Comparison of ENCODE assay signal across 1 cellular context in the genomic region with DNA sequence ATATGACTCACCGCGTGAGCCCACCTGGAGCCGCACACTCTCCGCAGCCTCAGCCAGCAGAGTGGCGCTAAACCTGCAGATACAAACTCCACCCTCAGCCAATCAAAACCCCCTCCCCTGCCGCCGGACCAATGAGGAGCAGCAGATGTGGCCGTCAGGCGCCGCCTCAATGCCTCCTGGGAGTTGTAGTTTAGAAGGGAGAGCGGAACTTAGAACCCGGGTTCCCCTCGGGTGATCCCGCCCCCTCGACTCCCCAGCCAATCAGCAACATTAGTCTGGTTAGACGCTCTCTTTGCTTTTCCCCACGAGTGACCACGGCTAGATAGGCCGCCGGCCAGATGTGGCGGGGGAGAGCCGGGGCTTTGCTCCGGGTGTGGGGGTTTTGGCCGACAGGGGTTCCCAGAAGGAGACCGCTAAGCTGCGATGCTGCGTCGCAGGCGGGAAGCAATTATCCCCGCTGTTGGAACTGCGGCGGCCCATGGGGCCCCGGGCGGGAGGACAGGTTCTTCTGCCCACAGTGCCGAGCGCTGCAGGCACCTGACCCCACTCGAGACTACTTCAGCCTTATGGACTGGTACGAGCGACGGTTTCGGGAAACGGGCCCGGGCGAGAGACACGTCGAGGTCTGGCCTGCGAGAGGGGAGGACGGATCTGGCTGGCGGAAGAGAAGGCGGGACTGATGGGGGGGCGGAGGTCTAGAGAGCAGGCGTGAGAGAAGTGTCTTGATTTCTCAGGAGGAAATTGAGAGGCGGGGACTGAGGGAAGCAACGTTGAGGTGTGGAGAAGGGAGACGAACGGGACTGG.
TF ChIP-seq lines count a peak whose summit lies in the region.

A gene (minus strand): TSS at position 63 of the 804 bp plus-strand sequence. CDS start 7,099 bp downstream, outside the sequence.
A gene with protein sequence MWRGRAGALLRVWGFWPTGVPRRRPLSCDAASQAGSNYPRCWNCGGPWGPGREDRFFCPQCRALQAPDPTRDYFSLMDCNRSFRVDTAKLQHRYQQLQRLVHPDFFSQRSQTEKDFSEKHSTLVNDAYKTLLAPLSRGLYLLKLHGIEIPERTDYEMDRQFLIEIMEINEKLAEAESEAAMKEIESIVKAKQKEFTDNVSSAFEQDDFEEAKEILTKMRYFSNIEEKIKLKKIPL (plus strand): TSS at position 282 of the 804 bp plus-strand sequence. CDS start 57 bp downstream, at position 339.

TF ChIP-seq in HepG2, 621 proteins besides CTCF, POLR2A, EP300 and RAD21 (continued from another document and continues in another):
- no peak for TF ChIP-seq ZNF773 (CRISPR knock-in tag; IDR thresholded peaks at IDR 0.05; ENCODE audit: borderline replicate concordance)
- TF ChIP-seq, protein P1, sequence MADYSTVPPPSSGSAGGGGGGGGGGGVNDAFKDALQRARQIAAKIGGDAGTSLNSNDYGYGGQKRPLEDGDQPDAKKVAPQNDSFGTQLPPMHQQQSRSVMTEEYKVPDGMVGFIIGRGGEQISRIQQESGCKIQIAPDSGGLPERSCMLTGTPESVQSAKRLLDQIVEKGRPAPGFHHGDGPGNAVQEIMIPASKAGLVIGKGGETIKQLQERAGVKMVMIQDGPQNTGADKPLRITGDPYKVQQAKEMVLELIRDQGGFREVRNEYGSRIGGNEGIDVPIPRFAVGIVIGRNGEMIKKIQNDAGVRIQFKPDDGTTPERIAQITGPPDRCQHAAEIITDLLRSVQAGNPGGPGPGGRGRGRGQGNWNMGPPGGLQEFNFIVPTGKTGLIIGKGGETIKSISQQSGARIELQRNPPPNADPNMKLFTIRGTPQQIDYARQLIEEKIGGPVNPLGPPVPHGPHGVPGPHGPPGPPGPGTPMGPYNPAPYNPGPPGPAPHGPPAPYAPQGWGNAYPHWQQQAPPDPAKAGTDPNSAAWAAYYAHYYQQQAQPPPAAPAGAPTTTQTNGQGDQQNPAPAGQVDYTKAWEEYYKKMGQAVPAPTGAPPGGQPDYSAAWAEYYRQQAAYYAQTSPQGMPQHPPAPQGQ (CRISPR knock-in tag; IDR thresholded peaks at IDR 0.05; ENCODE audit: borderline replicate concordance) = no peak
- no peak for TF ChIP-seq ZKSCAN1 (IDR thresholded peaks at IDR 0.05; ENCODE audit: low read length)
- TF ChIP-seq ZNF816 (CRISPR knock-in tag; IDR thresholded peaks at IDR 0.05; ENCODE audit: borderline replicate concordance) = peak; percentile 24; the same call in 1 of the 2 replicates
- no peak for TF ChIP-seq ZNF282 (IDR thresholded peaks at IDR 0.05; ENCODE audit: partially characterized antibody)
- TF ChIP-seq, protein P2, sequence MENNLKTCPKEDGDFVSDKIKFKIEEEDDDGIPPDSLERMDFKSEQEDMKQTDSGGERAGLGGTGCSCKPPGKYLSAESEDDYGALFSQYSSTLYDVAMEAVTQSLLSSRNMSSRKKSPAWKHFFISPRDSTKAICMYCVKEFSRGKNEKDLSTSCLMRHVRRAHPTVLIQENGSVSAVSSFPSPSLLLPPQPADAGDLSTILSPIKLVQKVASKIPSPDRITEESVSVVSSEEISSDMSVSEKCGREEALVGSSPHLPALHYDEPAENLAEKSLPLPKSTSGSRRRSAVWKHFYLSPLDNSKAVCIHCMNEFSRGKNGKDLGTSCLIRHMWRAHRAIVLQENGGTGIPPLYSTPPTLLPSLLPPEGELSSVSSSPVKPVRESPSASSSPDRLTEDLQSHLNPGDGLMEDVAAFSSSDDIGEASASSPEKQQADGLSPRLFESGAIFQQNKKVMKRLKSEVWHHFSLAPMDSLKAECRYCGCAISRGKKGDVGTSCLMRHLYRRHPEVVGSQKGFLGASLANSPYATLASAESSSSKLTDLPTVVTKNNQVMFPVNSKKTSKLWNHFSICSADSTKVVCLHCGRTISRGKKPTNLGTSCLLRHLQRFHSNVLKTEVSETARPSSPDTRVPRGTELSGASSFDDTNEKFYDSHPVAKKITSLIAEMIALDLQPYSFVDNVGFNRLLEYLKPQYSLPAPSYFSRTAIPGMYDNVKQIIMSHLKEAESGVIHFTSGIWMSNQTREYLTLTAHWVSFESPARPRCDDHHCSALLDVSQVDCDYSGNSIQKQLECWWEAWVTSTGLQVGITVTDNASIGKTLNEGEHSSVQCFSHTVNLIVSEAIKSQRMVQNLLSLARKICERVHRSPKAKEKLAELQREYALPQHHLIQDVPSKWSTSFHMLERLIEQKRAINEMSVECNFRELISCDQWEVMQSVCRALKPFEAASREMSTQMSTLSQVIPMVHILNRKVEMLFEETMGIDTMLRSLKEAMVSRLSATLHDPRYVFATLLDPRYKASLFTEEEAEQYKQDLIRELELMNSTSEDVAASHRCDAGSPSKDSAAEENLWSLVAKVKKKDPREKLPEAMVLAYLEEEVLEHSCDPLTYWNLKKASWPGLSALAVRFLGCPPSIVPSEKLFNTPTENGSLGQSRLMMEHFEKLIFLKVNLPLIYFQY (CRISPR knock-in tag; IDR thresholded peaks at IDR 0.05; ENCODE audit: borderline replicate concordance) = no peak
- TF ChIP-seq, protein P3, sequence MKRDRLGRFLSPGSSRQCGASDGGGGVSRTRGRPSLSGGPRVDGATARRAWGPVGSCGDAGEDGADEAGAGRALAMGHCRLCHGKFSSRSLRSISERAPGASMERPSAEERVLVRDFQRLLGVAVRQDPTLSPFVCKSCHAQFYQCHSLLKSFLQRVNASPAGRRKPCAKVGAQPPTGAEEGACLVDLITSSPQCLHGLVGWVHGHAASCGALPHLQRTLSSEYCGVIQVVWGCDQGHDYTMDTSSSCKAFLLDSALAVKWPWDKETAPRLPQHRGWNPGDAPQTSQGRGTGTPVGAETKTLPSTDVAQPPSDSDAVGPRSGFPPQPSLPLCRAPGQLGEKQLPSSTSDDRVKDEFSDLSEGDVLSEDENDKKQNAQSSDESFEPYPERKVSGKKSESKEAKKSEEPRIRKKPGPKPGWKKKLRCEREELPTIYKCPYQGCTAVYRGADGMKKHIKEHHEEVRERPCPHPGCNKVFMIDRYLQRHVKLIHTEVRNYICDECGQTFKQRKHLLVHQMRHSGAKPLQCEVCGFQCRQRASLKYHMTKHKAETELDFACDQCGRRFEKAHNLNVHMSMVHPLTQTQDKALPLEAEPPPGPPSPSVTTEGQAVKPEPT (CRISPR knock-in tag; IDR thresholded peaks at IDR 0.05; ENCODE audit: low read depth) = peak; percentile 53; the same call in 1 of the 2 replicates
- no peak for TF ChIP-seq ZMYM2 (CRISPR knock-in tag; IDR thresholded peaks at IDR 0.05)
- TF ChIP-seq RFX1 (IDR thresholded peaks at IDR 0.05) = no peak
- no peak for TF ChIP-seq MEIS2 (CRISPR knock-in tag; IDR thresholded peaks at IDR 0.05)
- TF ChIP-seq ZNF775 (CRISPR knock-in tag; IDR thresholded peaks at IDR 0.05; ENCODE audit: borderline replicate concordance) = 0 out of 2 replicates have a peak, but pooled peaks have one; percentile 4
- peak; percentile 79 for TF ChIP-seq DMAP1 (CRISPR knock-in tag; IDR thresholded peaks at IDR 0.05)
- TF ChIP-seq HNF4A (CRISPR knock-in tag; IDR thresholded peaks at IDR 0.05) = no peak
- TF ChIP-seq, protein P4, sequence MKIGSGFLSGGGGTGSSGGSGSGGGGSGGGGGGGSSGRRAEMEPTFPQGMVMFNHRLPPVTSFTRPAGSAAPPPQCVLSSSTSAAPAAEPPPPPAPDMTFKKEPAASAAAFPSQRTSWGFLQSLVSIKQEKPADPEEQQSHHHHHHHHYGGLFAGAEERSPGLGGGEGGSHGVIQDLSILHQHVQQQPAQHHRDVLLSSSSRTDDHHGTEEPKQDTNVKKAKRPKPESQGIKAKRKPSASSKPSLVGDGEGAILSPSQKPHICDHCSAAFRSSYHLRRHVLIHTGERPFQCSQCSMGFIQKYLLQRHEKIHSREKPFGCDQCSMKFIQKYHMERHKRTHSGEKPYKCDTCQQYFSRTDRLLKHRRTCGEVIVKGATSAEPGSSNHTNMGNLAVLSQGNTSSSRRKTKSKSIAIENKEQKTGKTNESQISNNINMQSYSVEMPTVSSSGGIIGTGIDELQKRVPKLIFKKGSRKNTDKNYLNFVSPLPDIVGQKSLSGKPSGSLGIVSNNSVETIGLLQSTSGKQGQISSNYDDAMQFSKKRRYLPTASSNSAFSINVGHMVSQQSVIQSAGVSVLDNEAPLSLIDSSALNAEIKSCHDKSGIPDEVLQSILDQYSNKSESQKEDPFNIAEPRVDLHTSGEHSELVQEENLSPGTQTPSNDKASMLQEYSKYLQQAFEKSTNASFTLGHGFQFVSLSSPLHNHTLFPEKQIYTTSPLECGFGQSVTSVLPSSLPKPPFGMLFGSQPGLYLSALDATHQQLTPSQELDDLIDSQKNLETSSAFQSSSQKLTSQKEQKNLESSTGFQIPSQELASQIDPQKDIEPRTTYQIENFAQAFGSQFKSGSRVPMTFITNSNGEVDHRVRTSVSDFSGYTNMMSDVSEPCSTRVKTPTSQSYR (CRISPR knock-in tag; IDR thresholded peaks at IDR 0.05; ENCODE audit: borderline replicate concordance) = no peak
- TF ChIP-seq JARID2 (CRISPR knock-in tag; IDR thresholded peaks at IDR 0.05; ENCODE audit: insufficient replicate concordance) = no peak
- no peak for TF ChIP-seq JDP2 (CRISPR knock-in tag; IDR thresholded peaks at IDR 0.05; ENCODE audit: borderline replicate concordance)
- TF ChIP-seq, protein P5, sequence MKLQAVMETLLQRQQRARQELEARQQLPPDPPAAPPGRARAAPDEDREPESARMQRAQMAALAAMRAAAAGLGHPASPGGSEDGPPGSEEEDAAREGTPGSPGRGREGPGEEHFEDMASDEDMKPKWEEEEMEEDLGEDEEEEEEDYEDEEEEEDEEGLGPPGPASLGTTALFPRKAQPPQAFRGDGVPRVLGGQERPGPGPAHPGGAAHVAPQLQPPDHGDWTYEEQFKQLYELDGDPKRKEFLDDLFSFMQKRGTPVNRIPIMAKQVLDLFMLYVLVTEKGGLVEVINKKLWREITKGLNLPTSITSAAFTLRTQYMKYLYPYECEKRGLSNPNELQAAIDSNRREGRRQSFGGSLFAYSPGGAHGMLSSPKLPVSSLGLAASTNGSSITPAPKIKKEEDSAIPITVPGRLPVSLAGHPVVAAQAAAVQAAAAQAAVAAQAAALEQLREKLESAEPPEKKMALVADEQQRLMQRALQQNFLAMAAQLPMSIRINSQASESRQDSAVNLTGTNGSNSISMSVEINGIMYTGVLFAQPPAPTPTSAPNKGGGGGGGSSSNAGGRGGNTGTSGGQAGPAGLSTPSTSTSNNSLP (IDR thresholded peaks at IDR 0.05; ENCODE audit: low read depth, low read length) = no peak
- TF ChIP-seq ZNF672 (CRISPR knock-in tag; IDR thresholded peaks at IDR 0.05) = no peak
- TF ChIP-seq, protein P6, sequence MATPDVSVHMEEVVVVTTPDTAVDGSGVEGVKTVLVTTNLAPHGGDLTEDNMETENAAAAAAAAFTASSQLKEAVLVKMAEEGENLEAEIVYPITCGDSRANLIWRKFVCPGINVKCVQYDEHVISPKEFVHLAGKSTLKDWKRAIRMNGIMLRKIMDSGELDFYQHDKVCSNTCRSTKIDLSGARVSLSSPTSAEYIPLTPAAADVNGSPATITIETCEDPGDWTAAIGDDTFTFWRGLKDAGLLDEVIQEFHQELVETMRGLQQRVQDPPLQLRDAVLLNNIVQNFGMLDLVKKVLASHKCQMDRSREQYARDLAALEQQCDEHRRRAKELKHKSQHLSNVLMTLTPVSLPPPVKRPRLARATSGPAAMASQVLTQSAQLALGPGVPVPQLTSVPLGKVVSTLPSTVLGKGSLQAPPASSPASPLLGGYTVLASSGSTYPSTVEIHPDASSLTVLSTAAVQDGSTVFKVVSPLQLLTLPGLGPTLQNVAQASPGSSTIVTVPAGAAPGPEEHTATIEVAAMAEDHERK (CRISPR knock-in tag; IDR thresholded peaks at IDR 0.05; ENCODE audit: low read depth) = peak; percentile 75
- TF ChIP-seq, protein P7, sequence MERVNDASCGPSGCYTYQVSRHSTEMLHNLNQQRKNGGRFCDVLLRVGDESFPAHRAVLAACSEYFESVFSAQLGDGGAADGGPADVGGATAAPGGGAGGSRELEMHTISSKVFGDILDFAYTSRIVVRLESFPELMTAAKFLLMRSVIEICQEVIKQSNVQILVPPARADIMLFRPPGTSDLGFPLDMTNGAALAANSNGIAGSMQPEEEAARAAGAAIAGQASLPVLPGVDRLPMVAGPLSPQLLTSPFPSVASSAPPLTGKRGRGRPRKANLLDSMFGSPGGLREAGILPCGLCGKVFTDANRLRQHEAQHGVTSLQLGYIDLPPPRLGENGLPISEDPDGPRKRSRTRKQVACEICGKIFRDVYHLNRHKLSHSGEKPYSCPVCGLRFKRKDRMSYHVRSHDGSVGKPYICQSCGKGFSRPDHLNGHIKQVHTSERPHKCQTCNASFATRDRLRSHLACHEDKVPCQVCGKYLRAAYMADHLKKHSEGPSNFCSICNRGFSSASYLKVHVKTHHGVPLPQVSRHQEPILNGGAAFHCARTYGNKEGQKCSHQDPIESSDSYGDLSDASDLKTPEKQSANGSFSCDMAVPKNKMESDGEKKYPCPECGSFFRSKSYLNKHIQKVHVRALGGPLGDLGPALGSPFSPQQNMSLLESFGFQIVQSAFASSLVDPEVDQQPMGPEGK (CRISPR knock-in tag; IDR thresholded peaks at IDR 0.05) = 0 out of 2 replicates have a peak, but pooled peaks have one; percentile 26
- TF ChIP-seq CEBPG (CRISPR knock-in tag; IDR thresholded peaks at IDR 0.05) = no peak
- 0 out of 2 replicates have a peak, but pooled peaks have one; percentile 17 for TF ChIP-seq IRX3 (CRISPR knock-in tag; IDR thresholded peaks at IDR 0.05; ENCODE audit: borderline replicate concordance, low read depth)
- TF ChIP-seq SALL2 (CRISPR knock-in tag; IDR thresholded peaks at IDR 0.05) = 0 out of 2 replicates have a peak, but pooled peaks have one; percentile 24
- TF ChIP-seq ZMYM4 (CRISPR knock-in tag; IDR thresholded peaks at IDR 0.05) = peak; percentile 68
- no peak for TF ChIP-seq CAMTA2 (CRISPR knock-in tag; IDR thresholded peaks at IDR 0.05; ENCODE audit: borderline replicate concordance)
- no peak for TF ChIP-seq NONO (IDR thresholded peaks at IDR 0.05)
- TF ChIP-seq NONO (CRISPR knock-in tag; conservative IDR thresholded peaks at IDR 0.05) = 0 out of 2 replicates have a peak, but pooled peaks have one; percentile 42
- TF ChIP-seq ZNF713 (CRISPR knock-in tag; IDR thresholded peaks at IDR 0.05) = 0 out of 2 replicates have a peak, but pooled peaks have one; percentile 70
